22 cellular contexts compared by ENCODE assay signal in genomic region chr15:99574048-99574447, GRCh38.
"Had no signal": no experiment of that assay in that cellular context is flagged by ENCODE, and none has a peak within 500 bp of the region (broad histone marks: within the 10 kb centered on the region; RNA-seq: fewer than 3 reads in every experiment).

No MANE protein-coding gene starts in this region.

- DNase-seq: activated B cell treated with CpG ODN at 0.5 μM for 24 hours; activated CD4-positive, alpha-beta memory T cell treated with anti-CD3 and anti-CD28 coated beads for 36 hours; activated CD4-positive, alpha-beta T cell treated with anti-CD3 and anti-CD28 coated beads, Interleukin-2, amount 10 ng/mL, durations not matched to agents 7 days and 5 days; activated CD8-positive, alpha-beta memory T cell treated with anti-CD3 and anti-CD28 coated beads for 24 hours; activated gamma-delta T cell; activated naive CD4-positive, alpha-beta T cell treated with anti-CD3 and anti-CD28 coated beads for 36 hours; activated T-cell treated with anti-CD3 and anti-CD28 coated beads for 4 hours; activated T-cell treated with anti-CD3 and anti-CD28 coated beads, Interleukin-2, amount 50 U/mL, for 48 hours; amygdala; MM.1S; NCI-H1105; NCI-H1436; NCI-H1694 treated with DMSO at 0.1 percent for 48 hours; NCI-H446; NCI-H524; PC-3; SIG-M5; T-helper 17 cell; T-helper 9 cell had no signal

- ATAC-seq: activated T-helper 17 cell treated with anti-CD3 and anti-CD28 coated beads, Interleukin-2, amount 50 U/mL, for 72 hours; PC-3; T-helper 17 cell had no signal

- FAIRE-seq: astrocyte had no signal

- H3K4me2 ChIP-seq: KMS-11 had no signal

- H3K9ac ChIP-seq: KMS-11 had no signal

- H3K27ac ChIP-seq: KMS-11 had no signal
